Comparison of ENCODE assay signal across 17 cellular contexts in the genomic region with DNA sequence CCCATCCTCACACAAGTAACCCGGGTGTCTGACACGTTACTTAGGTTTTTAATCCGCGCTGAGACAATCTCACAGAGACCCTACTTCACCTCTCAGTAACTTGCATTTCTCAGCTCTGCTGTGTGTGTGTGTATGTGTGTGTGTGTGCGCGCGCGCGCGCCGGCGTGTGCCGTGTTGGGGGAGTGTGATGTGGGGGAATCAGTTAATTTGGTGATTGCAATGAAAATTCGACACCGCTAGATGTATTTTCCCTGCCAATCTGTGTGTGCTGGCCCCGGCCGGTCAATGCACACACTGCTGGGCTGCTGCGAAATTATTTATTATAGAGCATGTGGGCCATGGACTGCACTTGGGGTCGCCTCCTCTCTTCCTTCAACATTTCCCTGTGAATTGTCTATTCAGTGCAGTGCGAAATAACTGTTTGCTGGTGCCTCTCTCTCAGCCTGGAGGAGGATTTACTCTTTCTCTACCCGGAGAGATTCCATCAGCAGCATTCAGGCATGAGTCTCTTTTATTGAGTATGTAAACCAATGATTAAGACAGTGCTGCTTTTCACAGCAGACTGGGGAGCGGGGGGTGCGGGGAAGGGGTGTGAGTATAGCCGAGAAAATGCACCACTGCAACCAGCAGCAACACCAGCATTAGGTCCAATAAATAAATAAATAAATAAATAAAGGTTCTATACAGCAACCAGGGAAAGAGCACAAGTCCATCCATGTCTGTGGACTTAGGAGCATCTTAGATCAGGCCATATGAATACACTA. TPM values are rescaled to one million over a fixed set of nuclear protein-coding genes. Genes with fewer than 3 reads are reported as not detected.
DNase-seq lines count a peak whose midpoint lies in the region; ATAC-seq lines count a peak whose summit lies in the region.
"Had no signal": no experiment of that assay in that cellular context is flagged by ENCODE, and none has a peak within 500 bp of the region (broad histone marks: within the 10 kb centered on the region; RNA-seq: fewer than 3 reads in every experiment).

No MANE protein-coding gene starts in this region.

- H3K27me3 ChIP-seq in SJCRH30: no peaks in the 10 kb centered on the region

- H3K4me3 Mint-ChIP-seq in immature natural killer cell: peak overlapping the region in 1 of 5 donors; percentile 33
- H3K4me3 Mint-ChIP-seq: activated CD4-positive, alpha-beta T cell treated with anti-CD3 and anti-CD28 coated beads, Interleukin-2, amount 10 ng/mL, durations not matched to agents 7 days and 5 days had no signal

- H3K9me3 ChIP-seq in SJCRH30 (replicated peaks): no peaks in the 10 kb centered on the region
- H3K9me3 ChIP-seq: ascending aorta, lower lobe of right lung, pancreas had no signal

- ATAC-seq in HG03039 (IDR thresholded peaks at IDR 0.05; ENCODE audit: unreplicated experiment): no peak
- ATAC-seq in HG03378 (IDR thresholded peaks at IDR 0.05; ENCODE audit: unreplicated experiment): no peak
- ATAC-seq: lower lobe of right lung, pancreas had no signal

- H3K36me3 ChIP-seq in SJCRH30: no peaks in the 10 kb centered on the region
- H3K36me3 ChIP-seq: ascending aorta, lower lobe of right lung, pancreas had no signal

- peak overlapping the region; percentile 25 for H3K27ac ChIP-seq in SJCRH30
- H3K27ac ChIP-seq: ascending aorta, lower lobe of right lung, pancreas had no signal

- H3K36me3 Mint-ChIP-seq in immature natural killer cell: peaks cover 0 to 3% (median 3%) of the 10 kb centered on the region in 3 donors
- H3K36me3 Mint-ChIP-seq: IgD-negative memory B cell had no signal

- H3K27me3 Mint-ChIP-seq in immature natural killer cell (ENCODE audit: low read depth in 3 of 3): peaks cover 0 to 12% (median 5%) of the 10 kb centered on the region in 3 donors

- DNase-seq in C1 segment of cervical spinal cord (lab: John Stamatoyannopoulos, UW) (peak in 9 of 14 donors; percentile 16 to 80 (median 48)), SJCRH30 (peak; percentile 40 to 45), head of caudate nucleus (peak in 40 of 42 donors; percentile 31 to 79 (median 63)), nucleus accumbens (lab: John Stamatoyannopoulos, UW) (peak in 46 of 56 donors; percentile 5 to 73 (median 48)), NCI-H2081 treated with DMSO at 0.1 percent for 48 hours (lab: John Stamatoyannopoulos, UW) (no peak), immature natural killer cell (no peak)
- DNase-seq: activated CD4-positive, alpha-beta T cell treated with anti-CD3 and anti-CD28 coated beads, Interleukin-2, amount 10 ng/mL, durations not matched to agents 7 days and 5 days; lower lobe of right lung; NCI-H1048; RPMI8226; stimulated activated CD4-positive, alpha-beta T cell treated with anti-CD3 and anti-CD28 coated beads, Interleukin-2, amount 100 ng/mL, for 24 hours had no signal

- peaks cover 10 to 55% (median 18%) of the 10 kb centered on the region in 6 donors for H3K9me3 Mint-ChIP-seq in immature natural killer cell
- H3K9me3 Mint-ChIP-seq: activated CD4-positive, alpha-beta T cell treated with anti-CD3 and anti-CD28 coated beads, Interleukin-2, amount 10 ng/mL, durations not matched to agents 7 days and 5 days; T-helper 2 cell treated with Interferon-gamma antibody and Interleukin-4, amounts not matched to agents 5 μg/mL and 100 μg/mL, for 36 hours had no signal

- H3K4me3 ChIP-seq in SJCRH30: peak overlapping the region; percentile 86
- H3K4me3 ChIP-seq: ascending aorta, lower lobe of right lung, pancreas had no signal

- H3K4me1 Mint-ChIP-seq in immature natural killer cell: peaks cover 5 to 6% of the 10 kb centered on the region in 2 donors

- intact Hi-C loops in head of caudate nucleus (cut with DNase I): loop anchor here (10.0 kb wide), 1 partner anchor 123 kb away; no protein-coding TSS in a partner anchor

- H3K4me1 ChIP-seq in SJCRH30: peaks cover 22% of the 10 kb centered on the region

- H3K27ac Mint-ChIP-seq in immature natural killer cell: no peak overlapping the region
- H3K27ac Mint-ChIP-seq: activated CD4-positive, alpha-beta T cell treated with anti-CD3 and anti-CD28 coated beads, Interleukin-2, amount 10 ng/mL, durations not matched to agents 7 days and 5 days; IgD-negative memory B cell; T-helper 2 cell treated with Interferon-gamma antibody and Interleukin-4, amounts not matched to agents 5 μg/mL and 100 μg/mL, for 36 hours had no signal

RNA-seq across cellular contexts. Expression of gene CADM2, which starts 2.9 kb away (rescaled TPM):
- 12.0 and 20.8 TPM in 2 replicates for total RNA-seq in SJCRH30 (2014; rRNA removed; shearing (Covaris generic))
- under 1 TPM in 1 of 3 donors, not detected in 2; 0.64 TPM for polyA plus RNA-seq in immature natural killer cell
- total RNA-seq: activated CD4-positive, alpha-beta T cell treated with anti-CD3 and anti-CD28 coated beads, Interleukin-2, amount 10 ng/mL, durations not matched to agents 7 days and 5 days had no signal
- polyA plus RNA-seq: IgD-negative memory B cell had no signal

Comparison
In these comparisons a context has a peak if more than half of its experiments do, and no peak if none do; other contexts are left out.
1. DNase-seq: peak in C1 segment of cervical spinal cord (9 of 14), SJCRH30 (2 of 2), head of caudate nucleus (40 of 42) and nucleus accumbens (46 of 56); none in NCI-H2081 treated with DMSO at 0.1 percent for 48 hours (single experiment) and immature natural killer cell (0 of 3).